Comparison of ENCODE assay signal across 28 cellular contexts in genomic region chr14:100778078-100778927, GRCh38. TPM values are rescaled to one million over a fixed set of nuclear protein-coding genes. Genes with fewer than 3 reads are reported as not detected.
DNase-seq lines count a peak whose midpoint lies in the region; ATAC-seq and TF ChIP-seq lines count a peak whose summit lies in the region.
"Had no signal": no experiment of that assay in that cellular context is flagged by ENCODE, and none has a peak within 500 bp of the region (broad histone marks: within the 10 kb centered on the region; RNA-seq: fewer than 3 reads in every experiment).

No MANE protein-coding gene starts in this region.

- H3K36me3 ChIP-seq in BE2C (no peaks in the 10 kb centered on the region), PC-3 (ENCODE audit: low read depth, low read length) (no peaks in the 10 kb centered on the region)
- H3K36me3 ChIP-seq: ascending aorta, HAP-1, right atrium auricular region, thyroid gland had no signal

- no peak overlapping the region for H3K4me3 Mint-ChIP-seq in glutamatergic neuron (ENCODE audit: unreplicated experiment)
- no peak overlapping the region for H3K4me3 Mint-ChIP-seq in osteocyte (ENCODE audit: unreplicated experiment)
- H3K4me3 Mint-ChIP-seq: activated CD4-positive, alpha-beta T cell treated with anti-CD3 and anti-CD28 coated beads, Interleukin-2, amount 10 ng/mL, durations not matched to agents 7 days and 5 days; activated T-helper 17 cell treated with anti-CD3 and anti-CD28 coated beads, Interleukin-2, amount 50 U/mL, for 72 hours; CD4-positive, CD25-positive, alpha-beta regulatory T cell; central memory CD8-positive, alpha-beta T cell; stimulated activated naive CD8-positive, alpha-beta T cell treated with anti-CD3 and anti-CD28 coated beads, Interleukin-15, Interleukin-2, amounts not matched to agents 100 ng/mL and 50 ng/mL, for 24 hours had no signal

- H3K9ac ChIP-seq in PC-3 (ENCODE audit: low read length) = no peak overlapping the region

- H3K36me3 Mint-ChIP-seq in glutamatergic neuron (ENCODE audit: unreplicated experiment) (no peaks in the 10 kb centered on the region), osteocyte (ENCODE audit: unreplicated experiment) (no peaks in the 10 kb centered on the region)
- H3K36me3 Mint-ChIP-seq: activated naive CD4-positive, alpha-beta T cell treated with anti-CD3 and anti-CD28 coated beads, Interleukin-2, amount 50 U/mL, for 72 hours; CD4-positive, CD25-positive, alpha-beta regulatory T cell; naive B cell had no signal

- no peak overlapping the region for H3K4me2 ChIP-seq in PC-3 (ENCODE audit: low read length)

- no peaks in the 10 kb centered on the region for H4K20me1 ChIP-seq in PC-3 (ENCODE audit: low read length)

- H3K27me3 Mint-ChIP-seq in glutamatergic neuron (ENCODE audit: unreplicated experiment) (peaks cover 6% of the 10 kb centered on the region), osteocyte (ENCODE audit: unreplicated experiment) (peaks cover 16% of the 10 kb centered on the region)
- H3K27me3 Mint-ChIP-seq: activated CD4-positive, alpha-beta T cell treated with anti-CD3 and anti-CD28 coated beads, Interleukin-2, amount 10 ng/mL, durations not matched to agents 7 days and 5 days; CD4-positive, CD25-positive, alpha-beta regulatory T cell; stimulated activated naive CD8-positive, alpha-beta T cell treated with anti-CD3 and anti-CD28 coated beads, Interleukin-15, Interleukin-2, amounts not matched to agents 100 ng/mL and 50 ng/mL, for 24 hours had no signal

- POLR2A ChIA-PET in PC-3 (lab: Charles Lee; ENCODE audit: unreplicated experiment) = no interaction called here

- no TSS peak for BruUV-seq in PC-3 (replicated peaks; lab: Mats Ljungman, UMichigan)

- intact Hi-C loops in PC-3 (cut with micrococcal nuclease) = no loop called here

- H3K9me2 ChIP-seq in PC-3 (replicated peaks; ENCODE audit: low read length) = no peaks in the 10 kb centered on the region

- DNase-seq in BE2C = no peak
- peak; percentile 34 for DNase-seq in NCI-H2227 treated with DMSO at 0.1 percent for 48 hours (lab: John Stamatoyannopoulos, UW)
- no peak for DNase-seq in glutamatergic neuron
- peak; percentile 66 for DNase-seq in osteocyte (ENCODE audit: extremely low spot score, unreplicated experiment)
- no peak for DNase-seq in GM10266 (ENCODE audit: extremely low spot score)
- DNase-seq in NCI-H2171 (lab: John Stamatoyannopoulos, UW) = no peak
- no peak for DNase-seq in PC-3
- DNase-seq: activated CD4-positive, alpha-beta T cell treated with anti-CD3 and anti-CD28 coated beads, Interleukin-2, amount 10 ng/mL, durations not matched to agents 7 days and 5 days; CD4-positive, CD25-positive, alpha-beta regulatory T cell; DMS153; kidney glomerular epithelial cell; mammary epithelial cell; naive B cell; NCI-H1048; NCI-H1694 treated with DMSO at 0.1 percent for 48 hours; T1000; thyroid gland had no signal

- ATAC-seq in GM21367 (IDR thresholded peaks at IDR 0.05; ENCODE audit: unreplicated experiment) = no peak
- no peak for ATAC-seq in PC-3
- ATAC-seq: activated naive CD4-positive, alpha-beta T cell treated with anti-CD3 and anti-CD28 coated beads, Interleukin-2, amount 50 U/mL, for 72 hours; activated T-helper 17 cell treated with anti-CD3 and anti-CD28 coated beads, Interleukin-2, amount 50 U/mL, for 72 hours; Right ventricle myocardium inferior had no signal

- H3K4me1 Mint-ChIP-seq in glutamatergic neuron (ENCODE audit: low read depth, unreplicated experiment) = peaks cover 7% of the 10 kb centered on the region
- no peaks in the 10 kb centered on the region for H3K4me1 Mint-ChIP-seq in osteocyte (ENCODE audit: unreplicated experiment)
- H3K4me1 Mint-ChIP-seq: activated CD4-positive, alpha-beta T cell treated with anti-CD3 and anti-CD28 coated beads, Interleukin-2, amount 10 ng/mL, durations not matched to agents 7 days and 5 days; activated T-helper 17 cell treated with anti-CD3 and anti-CD28 coated beads, Interleukin-2, amount 50 U/mL, for 72 hours; CD4-positive, CD25-positive, alpha-beta regulatory T cell; central memory CD8-positive, alpha-beta T cell had no signal

- CTCF ChIA-PET in PC-3 (lab: Charles Lee) = no interaction called here

- H3K4me3 ChIP-seq in BE2C (ENCODE audit: low read depth, low read length) (no peak overlapping the region), PC-3 (ENCODE audit: low read length) (no peak overlapping the region)
- H3K4me3 ChIP-seq: ascending aorta, dorsolateral prefrontal cortex, HAP-1, right atrium auricular region, thyroid gland had no signal

- no peaks in the 10 kb centered on the region for H3F3A ChIP-seq in PC-3 (ENCODE audit: low read length, unreplicated experiment)

- no peaks in the 10 kb centered on the region for H3K79me2 ChIP-seq in PC-3 (ENCODE audit: low read length)

- H2AFZ ChIP-seq in PC-3 (ENCODE audit: low read length) = no peak overlapping the region

- H3K27ac Mint-ChIP-seq in glutamatergic neuron (ENCODE audit: unreplicated experiment) (no peak overlapping the region), osteocyte (ENCODE audit: unreplicated experiment) (no peak overlapping the region)
- H3K27ac Mint-ChIP-seq: activated CD4-positive, alpha-beta T cell treated with anti-CD3 and anti-CD28 coated beads, Interleukin-2, amount 10 ng/mL, durations not matched to agents 7 days and 5 days; activated T-helper 17 cell treated with anti-CD3 and anti-CD28 coated beads, Interleukin-2, amount 50 U/mL, for 72 hours; CD4-positive, CD25-positive, alpha-beta regulatory T cell; stimulated activated naive CD8-positive, alpha-beta T cell treated with anti-CD3 and anti-CD28 coated beads, Interleukin-15, Interleukin-2, amounts not matched to agents 100 ng/mL and 50 ng/mL, for 24 hours had no signal

- H3K27me3 ChIP-seq in BE2C (no peaks in the 10 kb centered on the region), PC-3 (ENCODE audit: low read length) (peaks cover 32% of the 10 kb centered on the region)
- H3K27me3 ChIP-seq: ascending aorta, right atrium auricular region, thyroid gland had no signal

- TF ChIP-seq CTCF in BE2C (IDR thresholded peaks at IDR 0.05; ENCODE audit: low read depth, low read length) (peak; percentile 16; the same call in 1 of the 2 replicates), glutamatergic neuron (IDR thresholded peaks at IDR 0.05; ENCODE audit: partially characterized antibody, unreplicated experiment) (peak; percentile 8), osteocyte (IDR thresholded peaks at IDR 0.05) (no peak), GM10266 (IDR thresholded peaks at IDR 0.05; ENCODE audit: control insufficient read depth, insufficient read depth, low read depth, missing control alignments) (no peak), PC-3 (conservative IDR thresholded peaks at IDR 0.05; ENCODE audit: low read depth, low read length) (no peak)

- H3K27ac ChIP-seq in PC-3 (ENCODE audit: low read length) = no peak overlapping the region
- H3K27ac ChIP-seq: ascending aorta, dorsolateral prefrontal cortex, right atrium auricular region, thyroid gland had no signal

- H3K4me1 ChIP-seq in BE2C (peaks cover 60% of the 10 kb centered on the region), PC-3 (ENCODE audit: insufficient read depth, low read length) (no peaks in the 10 kb centered on the region)
- H3K4me1 ChIP-seq: ascending aorta, HAP-1, right atrium auricular region, thyroid gland had no signal

- no peaks in the 10 kb centered on the region for H3K9me3 Mint-ChIP-seq in glutamatergic neuron (ENCODE audit: unreplicated experiment)
- no peaks in the 10 kb centered on the region for H3K9me3 Mint-ChIP-seq in osteocyte (ENCODE audit: unreplicated experiment)
- H3K9me3 Mint-ChIP-seq: activated CD4-positive, alpha-beta T cell treated with anti-CD3 and anti-CD28 coated beads, Interleukin-2, amount 10 ng/mL, durations not matched to agents 7 days and 5 days; activated naive CD4-positive, alpha-beta T cell treated with anti-CD3 and anti-CD28 coated beads, Interleukin-2, amount 50 U/mL, for 72 hours; activated T-helper 17 cell treated with anti-CD3 and anti-CD28 coated beads, Interleukin-2, amount 50 U/mL, for 72 hours; CD4-positive, CD25-positive, alpha-beta regulatory T cell; central memory CD8-positive, alpha-beta T cell; stimulated activated naive CD8-positive, alpha-beta T cell treated with anti-CD3 and anti-CD28 coated beads, Interleukin-15, Interleukin-2, amounts not matched to agents 100 ng/mL and 50 ng/mL, for 24 hours had no signal

- H3K9me3 ChIP-seq in BE2C (no peaks in the 10 kb centered on the region), PC-3 (ENCODE audit: low read length) (no peaks in the 10 kb centered on the region)
- H3K9me3 ChIP-seq: ascending aorta, HAP-1, right atrium auricular region, thyroid gland had no signal

RNA-seq across cellular contexts. Expression of gene MEG3, which starts 47.6 kb away (rescaled TPM):
- polyA plus RNA-seq in BE2C (2012; ENCODE audit: insufficient read depth, insufficient read length, low read depth) = 610 TPM
- 0.22 TPM for total RNA-seq in glutamatergic neuron (ENCODE audit: unreplicated experiment)
- total RNA-seq in osteocyte = not detected in 2 replicates
- total RNA-seq in PC-3 (2014; rRNA removed) = not detected in 2 replicates
- total RNA-seq: activated CD4-positive, alpha-beta T cell treated with anti-CD3 and anti-CD28 coated beads, Interleukin-2, amount 10 ng/mL, durations not matched to agents 7 days and 5 days; activated naive CD4-positive, alpha-beta T cell treated with anti-CD3 and anti-CD28 coated beads, Interleukin-2, amount 50 U/mL, for 72 hours; activated T-helper 17 cell treated with anti-CD3 and anti-CD28 coated beads, Interleukin-2, amount 50 U/mL, for 72 hours had no signal
- polyA plus RNA-seq: CD4-positive, CD25-positive, alpha-beta regulatory T cell had no signal

RNA-seq across cellular contexts. Expression of gene DLK1, which starts 51.6 kb away (rescaled TPM):
- polyA plus RNA-seq in BE2C (2012; ENCODE audit: insufficient read depth, insufficient read length, low read depth) = 1,382 TPM
- total RNA-seq in glutamatergic neuron (ENCODE audit: unreplicated experiment) (37.3 TPM), osteocyte (0.60 and 0.86 TPM in 2 replicates), PC-3 (2014; rRNA removed) (not detected in 2 replicates)
- total RNA-seq: activated CD4-positive, alpha-beta T cell treated with anti-CD3 and anti-CD28 coated beads, Interleukin-2, amount 10 ng/mL, durations not matched to agents 7 days and 5 days; activated naive CD4-positive, alpha-beta T cell treated with anti-CD3 and anti-CD28 coated beads, Interleukin-2, amount 50 U/mL, for 72 hours; activated T-helper 17 cell treated with anti-CD3 and anti-CD28 coated beads, Interleukin-2, amount 50 U/mL, for 72 hours; CD4-positive, CD25-positive, alpha-beta regulatory T cell; mammary epithelial cell; omental fat pad; right atrium auricular region had no signal
- polyA plus RNA-seq: CD4-positive, CD25-positive, alpha-beta regulatory T cell; mammary epithelial cell had no signal

Comparison
In these comparisons a context has a peak if more than half of its experiments do, and no peak if none do; other contexts are left out.
1. DNase-seq: peak in NCI-H2227 treated with DMSO at 0.1 percent for 48 hours (single experiment) and osteocyte (single experiment); none in BE2C (single experiment), glutamatergic neuron (single experiment), GM10266 (single experiment), NCI-H2171 (single experiment) and PC-3 (single experiment).
2. CTCF ChIP-seq: peak in BE2C (single experiment) and glutamatergic neuron (single experiment); none in osteocyte (single experiment), GM10266 (single experiment) and PC-3 (single experiment).
3. RNA of gene DLK1, which starts 51.6 kb away (total RNA-seq): 37.3 TPM in glutamatergic neuron (single experiment); 0.60 to 0.86 TPM in osteocyte and not detected in PC-3; every median in the first group is over 10 times any median in the second.